9 cellular contexts compared by ENCODE assay signal in the genomic region with DNA sequence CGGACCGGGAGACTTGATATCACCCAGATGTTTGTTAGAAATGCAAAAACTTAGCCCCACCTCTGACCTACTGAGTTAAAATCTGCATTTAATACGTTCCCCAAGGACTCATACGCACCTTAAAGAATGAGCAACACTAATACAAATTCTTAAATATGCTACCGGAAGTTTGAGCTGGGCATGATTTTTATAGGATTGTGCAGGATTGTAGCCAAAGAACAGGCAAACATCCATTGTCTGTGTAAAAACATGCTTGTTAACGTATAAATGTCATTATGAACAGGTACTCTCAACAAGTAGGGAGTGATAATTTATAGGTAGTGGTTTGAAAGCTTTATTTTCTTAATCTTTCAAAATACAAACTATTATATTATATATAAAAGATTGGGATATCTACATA.
"Had no signal": no experiment of that assay in that cellular context is flagged by ENCODE, and none has a peak within 500 bp of the region (broad histone marks: within the 10 kb centered on the region; RNA-seq: fewer than 3 reads in every experiment).

No MANE protein-coding gene starts in this region.

- DNase-seq: GM23248, GOT3, H7, H9, HCEC 1CT, HFFc6 had no signal

- ATAC-seq: GM23338, HCT116 had no signal

- H3K27ac ChIP-seq: GM23248 had no signal

- H3K4me3 ChIP-seq: GM23248, GM23338, HAP-1 had no signal
